8 cellular contexts compared by ENCODE assay signal in the genomic region with DNA sequence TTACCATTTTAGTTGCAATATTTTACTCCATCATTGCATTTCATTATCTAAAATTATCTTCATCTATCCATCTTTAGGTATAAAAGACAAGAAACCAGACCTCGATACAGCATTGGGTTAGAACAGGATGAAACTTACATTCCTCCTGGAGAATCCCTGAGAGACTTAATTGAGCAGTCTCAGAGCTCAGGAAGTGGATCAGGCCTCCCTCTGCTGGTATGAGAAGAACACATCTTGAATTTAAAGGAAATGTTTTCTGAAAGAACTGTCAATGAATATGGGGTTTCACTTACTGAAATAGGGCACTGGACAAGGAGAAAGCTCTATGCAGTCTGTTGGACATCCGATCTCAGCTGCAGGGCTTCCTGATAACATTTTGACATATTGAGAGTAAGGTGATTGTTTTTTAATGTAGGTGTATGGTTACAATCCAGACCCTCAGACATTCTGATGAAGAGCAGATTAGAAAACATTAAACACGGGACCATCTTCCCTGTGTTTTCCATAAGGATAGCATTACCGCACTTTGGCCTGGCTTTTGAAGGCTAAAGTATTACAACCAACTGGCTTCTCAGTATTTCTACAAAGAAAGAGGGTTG.
DNase-seq lines count a peak whose midpoint lies in the region; ATAC-seq and TF ChIP-seq lines count a peak whose summit lies in the region.

No MANE protein-coding gene starts in this region.

- H3K27ac Mint-ChIP-seq in WTC11: no peak overlapping the region

- H3K36me3 Mint-ChIP-seq in WTC11: no peaks in the 10 kb centered on the region

- DNase-seq in DMS 273 treated with DMSO at 0.1 percent for 48 hours (lab: John Stamatoyannopoulos, UW) (peak; percentile 0), Kasumi-1 (lab: John Stamatoyannopoulos, UW) (peak; percentile 65 to 71), WTC11 (ENCODE audit: low spot score) (peak; percentile 28), iPS DF 6.9 (ENCODE audit: low read depth, low spot score) (peak; percentile 18), tibial nerve (ENCODE audit: low spot score in 2 of 2) (peak in 1 of 2 donors; percentile 19), ecto neural progenitor cell (ENCODE audit: low spot score) (no peak)

- no peaks in the 10 kb centered on the region for H3K27me3 Mint-ChIP-seq in WTC11 (ENCODE audit: low read depth)

- peak; percentile 85 for ATAC-seq in WTC11
- ATAC-seq in HG02798 (IDR thresholded peaks at IDR 0.05; ENCODE audit: poor library complexity, unreplicated experiment): no peak
- no peak for ATAC-seq in HG03469 (IDR thresholded peaks at IDR 0.05; ENCODE audit: unreplicated experiment)

- no peak for TF ChIP-seq EP300 in tibial nerve (IDR thresholded peaks at IDR 0.05)

- TF ChIP-seq POLR2A in tibial nerve (IDR thresholded peaks at IDR 0.05): no peak

- CTCF ChIA-PET in WTC11 (lab: Charles Lee): interaction anchor here (1.0 to 1.6 kb wide), 6 partner anchors 20 to 781 kb away, joined by 3 to 10 read pairs (median 3); no protein-coding TSS in a partner anchor

- H3K27ac ChIP-seq in iPS DF 6.9 (ENCODE audit: low read length): no peak overlapping the region
- H3K27ac ChIP-seq in tibial nerve: no peak overlapping the region

- POLR2A ChIA-PET in WTC11 (lab: Charles Lee): no interaction called here

- TF ChIP-seq CTCF in WTC11 (IDR thresholded peaks at IDR 0.05) (no peak), tibial nerve (IDR thresholded peaks at IDR 0.05) (peak in 4 of 5 experiments; percentile 29 to 63 (median 44))

- H3K4me3 ChIP-seq in iPS DF 6.9 (ENCODE audit: low read length) (no peak overlapping the region), tibial nerve (no peak overlapping the region)

- no peaks in the 10 kb centered on the region for H3K9me3 ChIP-seq in iPS DF 6.9 (ENCODE audit: control insufficient read depth, insufficient read depth, low read length)
- no peaks in the 10 kb centered on the region for H3K9me3 ChIP-seq in tibial nerve

- H3K4me1 ChIP-seq in iPS DF 6.9 (ENCODE audit: control insufficient read depth, insufficient read depth, low read length) (no peaks in the 10 kb centered on the region), tibial nerve (peaks cover 0 to 23% (median 0%) of the 10 kb centered on the region in 4 donors)

- H3K4me1 Mint-ChIP-seq in WTC11: no peaks in the 10 kb centered on the region

- H3K9me3 Mint-ChIP-seq in WTC11: no peaks in the 10 kb centered on the region

- H3K4me3 Mint-ChIP-seq in WTC11: no peak overlapping the region

- H3K36me3 ChIP-seq in iPS DF 6.9 (ENCODE audit: control insufficient read depth, insufficient read depth, low read length) (no peaks in the 10 kb centered on the region), tibial nerve (peaks cover 0 to 8% (median 0%) of the 10 kb centered on the region in 3 donors)

- no peaks in the 10 kb centered on the region for H3K27me3 ChIP-seq in iPS DF 6.9 (ENCODE audit: control insufficient read depth, insufficient read depth, low read length)
- no peaks in the 10 kb centered on the region for H3K27me3 ChIP-seq in tibial nerve

- WGBS in iPS DF 6.9 (ENCODE audit: insufficient coverage, insufficient read length): no CpG with 5 or more reads among the region's 4 CpGs
- 50 to 54% methylated on average over 4 of the region's 4 CpGs for WGBS in tibial nerve, 2 donors

TF ChIP-seq in WTC11, 78 proteins besides CTCF, POLR2A, EP300 and RAD21:
- TF ChIP-seq OVOL2 (CRISPR knock-in tag; IDR thresholded peaks at IDR 0.05; ENCODE audit: borderline replicate concordance) (no peak), ZNF121 (CRISPR knock-in tag; IDR thresholded peaks at IDR 0.05) (no peak), ETV6 (CRISPR knock-in tag; IDR thresholded peaks at IDR 0.05) (no peak), SOX15 (CRISPR knock-in tag; IDR thresholded peaks at IDR 0.05) (no peak), TEAD4 (CRISPR knock-in tag; IDR thresholded peaks at IDR 0.05) (no peak), JUN (CRISPR knock-in tag; IDR thresholded peaks at IDR 0.05) (no peak), ZNF416 (CRISPR knock-in tag; IDR thresholded peaks at IDR 0.05) (no peak), ESRRA (CRISPR knock-in tag; IDR thresholded peaks at IDR 0.05; ENCODE audit: borderline replicate concordance) (no peak), NR3C1 (CRISPR knock-in tag; conservative IDR thresholded peaks at IDR 0.05; ENCODE audit: low read depth) (no peak), ELF4 (CRISPR knock-in tag; IDR thresholded peaks at IDR 0.05; ENCODE audit: low read depth) (no peak), ZNF219 (CRISPR knock-in tag; IDR thresholded peaks at IDR 0.05; ENCODE audit: borderline replicate concordance) (no peak), JAZF1 (CRISPR knock-in tag; IDR thresholded peaks at IDR 0.05) (no peak), GABPB1 (CRISPR knock-in tag; IDR thresholded peaks at IDR 0.05) (no peak), ZNF317 (CRISPR knock-in tag; IDR thresholded peaks at IDR 0.05; ENCODE audit: borderline replicate concordance, low read depth) (no peak), ZBTB21 (CRISPR knock-in tag; IDR thresholded peaks at IDR 0.05; ENCODE audit: borderline replicate concordance) (no peak)
- TF ChIP-seq, protein P1, sequence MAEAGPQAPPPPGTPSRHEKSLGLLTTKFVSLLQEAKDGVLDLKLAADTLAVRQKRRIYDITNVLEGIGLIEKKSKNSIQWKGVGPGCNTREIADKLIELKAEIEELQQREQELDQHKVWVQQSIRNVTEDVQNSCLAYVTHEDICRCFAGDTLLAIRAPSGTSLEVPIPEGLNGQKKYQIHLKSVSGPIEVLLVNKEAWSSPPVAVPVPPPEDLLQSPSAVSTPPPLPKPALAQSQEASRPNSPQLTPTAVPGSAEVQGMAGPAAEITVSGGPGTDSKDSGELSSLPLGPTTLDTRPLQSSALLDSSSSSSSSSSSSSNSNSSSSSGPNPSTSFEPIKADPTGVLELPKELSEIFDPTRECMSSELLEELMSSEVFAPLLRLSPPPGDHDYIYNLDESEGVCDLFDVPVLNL (CRISPR knock-in tag; IDR thresholded peaks at IDR 0.05; ENCODE audit: borderline replicate concordance, low read depth): no peak
- TF ChIP-seq, protein P2, sequence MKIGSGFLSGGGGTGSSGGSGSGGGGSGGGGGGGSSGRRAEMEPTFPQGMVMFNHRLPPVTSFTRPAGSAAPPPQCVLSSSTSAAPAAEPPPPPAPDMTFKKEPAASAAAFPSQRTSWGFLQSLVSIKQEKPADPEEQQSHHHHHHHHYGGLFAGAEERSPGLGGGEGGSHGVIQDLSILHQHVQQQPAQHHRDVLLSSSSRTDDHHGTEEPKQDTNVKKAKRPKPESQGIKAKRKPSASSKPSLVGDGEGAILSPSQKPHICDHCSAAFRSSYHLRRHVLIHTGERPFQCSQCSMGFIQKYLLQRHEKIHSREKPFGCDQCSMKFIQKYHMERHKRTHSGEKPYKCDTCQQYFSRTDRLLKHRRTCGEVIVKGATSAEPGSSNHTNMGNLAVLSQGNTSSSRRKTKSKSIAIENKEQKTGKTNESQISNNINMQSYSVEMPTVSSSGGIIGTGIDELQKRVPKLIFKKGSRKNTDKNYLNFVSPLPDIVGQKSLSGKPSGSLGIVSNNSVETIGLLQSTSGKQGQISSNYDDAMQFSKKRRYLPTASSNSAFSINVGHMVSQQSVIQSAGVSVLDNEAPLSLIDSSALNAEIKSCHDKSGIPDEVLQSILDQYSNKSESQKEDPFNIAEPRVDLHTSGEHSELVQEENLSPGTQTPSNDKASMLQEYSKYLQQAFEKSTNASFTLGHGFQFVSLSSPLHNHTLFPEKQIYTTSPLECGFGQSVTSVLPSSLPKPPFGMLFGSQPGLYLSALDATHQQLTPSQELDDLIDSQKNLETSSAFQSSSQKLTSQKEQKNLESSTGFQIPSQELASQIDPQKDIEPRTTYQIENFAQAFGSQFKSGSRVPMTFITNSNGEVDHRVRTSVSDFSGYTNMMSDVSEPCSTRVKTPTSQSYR (CRISPR knock-in tag; IDR thresholded peaks at IDR 0.05): no peak
- TF ChIP-seq, protein P3, sequence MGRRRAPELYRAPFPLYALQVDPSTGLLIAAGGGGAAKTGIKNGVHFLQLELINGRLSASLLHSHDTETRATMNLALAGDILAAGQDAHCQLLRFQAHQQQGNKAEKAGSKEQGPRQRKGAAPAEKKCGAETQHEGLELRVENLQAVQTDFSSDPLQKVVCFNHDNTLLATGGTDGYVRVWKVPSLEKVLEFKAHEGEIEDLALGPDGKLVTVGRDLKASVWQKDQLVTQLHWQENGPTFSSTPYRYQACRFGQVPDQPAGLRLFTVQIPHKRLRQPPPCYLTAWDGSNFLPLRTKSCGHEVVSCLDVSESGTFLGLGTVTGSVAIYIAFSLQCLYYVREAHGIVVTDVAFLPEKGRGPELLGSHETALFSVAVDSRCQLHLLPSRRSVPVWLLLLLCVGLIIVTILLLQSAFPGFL (CRISPR knock-in tag; IDR thresholded peaks at IDR 0.05; ENCODE audit: borderline replicate concordance): no peak
- TF ChIP-seq, protein P4, sequence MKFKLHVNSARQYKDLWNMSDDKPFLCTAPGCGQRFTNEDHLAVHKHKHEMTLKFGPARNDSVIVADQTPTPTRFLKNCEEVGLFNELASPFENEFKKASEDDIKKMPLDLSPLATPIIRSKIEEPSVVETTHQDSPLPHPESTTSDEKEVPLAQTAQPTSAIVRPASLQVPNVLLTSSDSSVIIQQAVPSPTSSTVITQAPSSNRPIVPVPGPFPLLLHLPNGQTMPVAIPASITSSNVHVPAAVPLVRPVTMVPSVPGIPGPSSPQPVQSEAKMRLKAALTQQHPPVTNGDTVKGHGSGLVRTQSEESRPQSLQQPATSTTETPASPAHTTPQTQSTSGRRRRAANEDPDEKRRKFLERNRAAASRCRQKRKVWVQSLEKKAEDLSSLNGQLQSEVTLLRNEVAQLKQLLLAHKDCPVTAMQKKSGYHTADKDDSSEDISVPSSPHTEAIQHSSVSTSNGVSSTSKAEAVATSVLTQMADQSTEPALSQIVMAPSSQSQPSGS (CRISPR knock-in tag; IDR thresholded peaks at IDR 0.05; ENCODE audit: borderline replicate concordance, low read depth): no peak
- TF ChIP-seq, protein P5, sequence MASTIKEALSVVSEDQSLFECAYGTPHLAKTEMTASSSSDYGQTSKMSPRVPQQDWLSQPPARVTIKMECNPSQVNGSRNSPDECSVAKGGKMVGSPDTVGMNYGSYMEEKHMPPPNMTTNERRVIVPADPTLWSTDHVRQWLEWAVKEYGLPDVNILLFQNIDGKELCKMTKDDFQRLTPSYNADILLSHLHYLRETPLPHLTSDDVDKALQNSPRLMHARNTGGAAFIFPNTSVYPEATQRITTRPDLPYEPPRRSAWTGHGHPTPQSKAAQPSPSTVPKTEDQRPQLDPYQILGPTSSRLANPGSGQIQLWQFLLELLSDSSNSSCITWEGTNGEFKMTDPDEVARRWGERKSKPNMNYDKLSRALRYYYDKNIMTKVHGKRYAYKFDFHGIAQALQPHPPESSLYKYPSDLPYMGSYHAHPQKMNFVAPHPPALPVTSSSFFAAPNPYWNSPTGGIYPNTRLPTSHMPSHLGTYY (CRISPR knock-in tag; IDR thresholded peaks at IDR 0.05): no peak
